In the genomic region with DNA sequence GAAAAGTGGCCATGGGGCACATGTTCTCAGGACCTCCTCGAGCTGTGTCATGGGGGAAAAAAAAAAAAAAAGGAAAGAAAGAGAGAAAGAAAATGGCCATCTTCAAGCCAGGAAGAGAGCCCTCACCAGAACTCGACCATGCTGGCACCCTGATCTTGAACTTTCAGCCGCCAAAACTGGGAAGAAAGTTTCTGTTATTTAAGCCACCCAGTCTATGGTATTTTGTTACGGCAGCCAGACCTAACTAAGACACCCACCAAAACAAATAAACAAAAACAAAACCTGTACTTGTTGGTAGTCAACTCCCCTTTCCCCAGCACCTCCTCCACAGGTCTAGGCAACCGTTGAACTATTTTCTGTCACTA, we compare ENCODE assay signal across 39 cellular contexts. TPM values are rescaled to one million over a fixed set of nuclear protein-coding genes. Genes with fewer than 3 reads are reported as not detected.
"Had no signal": no experiment of that assay in that cellular context is flagged by ENCODE, and none has a peak within 500 bp of the region (broad histone marks: within the 10 kb centered on the region; RNA-seq: fewer than 3 reads in every experiment).

No MANE protein-coding gene starts in this region.

- H3K4me3 ChIP-seq: adrenal gland, ascending aorta, body of pancreas, breast epithelium, cardiac muscle cell had no signal

- DNase-seq: activated effector memory CD4-positive, alpha-beta T cell treated with anti-CD3 and anti-CD28 coated beads, Interleukin-2, amount 50 U/mL, for 16 hours; activated effector memory CD4-positive, alpha-beta T cell treated with Interleukin-2 at 50 U/mL for 16 hours; activated gamma-delta T cell; activated gamma-delta T cell treated with Interleukin-2 at 50 U/mL for 16 hours; activated naive CD4-positive, alpha-beta T cell; activated naive CD4-positive, alpha-beta T cell treated with anti-CD3 and anti-CD28 coated beads for 36 hours; activated naive CD4-positive, alpha-beta T cell treated with anti-CD3 and anti-CD28 coated beads, Interleukin-2, amount 10 ng/mL, durations not matched to agents 7 days and 5 days; activated naive CD4-positive, alpha-beta T cell treated with anti-CD3 and anti-CD28 coated beads, Interleukin-2, amount 50 U/mL, for 16 hours; activated naive CD4-positive, alpha-beta T cell treated with Interleukin-2 at 50 U/mL for 16 hours; activated naive CD8-positive, alpha-beta T cell treated with anti-CD3 and anti-CD28 coated beads for 36 hours; activated naive CD8-positive, alpha-beta T cell treated with anti-CD3 and anti-CD28 coated beads, Interleukin-2, amount 10 ng/mL, durations not matched to agents 7 days and 5 days; activated naive CD8-positive, alpha-beta T cell treated with anti-CD3 and anti-CD28 coated beads, Interleukin-2, amount 50 U/mL, for 24 hours; activated T-cell treated with anti-CD3 and anti-CD28 coated beads, Interleukin-2, amount 50 U/mL, for 1 hour; activated T-cell treated with anti-CD3 and anti-CD28 coated beads, Interleukin-2, amount 50 U/mL, for 24 hours; activated T-cell treated with anti-CD3 and anti-CD28 coated beads, Interleukin-2, amount 50 U/mL, for 4 hours; activated T-cell treated with anti-CD3 and anti-CD28 coated beads, Interleukin-2, amount 50 U/mL, for 48 hours; activated T-cell treated with anti-CD3 and anti-CD28 coated beads, Interleukin-2, amount 50 U/mL, for 72 hours; adrenal gland; amniotic stem cell; amygdala; anterior cingulate cortex; aorta; body of pancreas; brain microvascular endothelial cell; caudate nucleus; central memory CD4-positive, alpha-beta T cell; cerebellar nuclear complex had no signal

- H3K36me3 ChIP-seq: adrenal gland, ascending aorta, brain microvascular endothelial cell, breast epithelium, cardiac muscle cell had no signal

- H3K4me1 ChIP-seq: adrenal gland, ascending aorta, body of pancreas, breast epithelium had no signal

- H3K9me3 ChIP-seq: adrenal gland, ascending aorta, body of pancreas, breast epithelium had no signal

- H3K27ac ChIP-seq: adrenal gland, ascending aorta, body of pancreas, brain microvascular endothelial cell, breast epithelium, cardiac muscle cell had no signal

- H3K27me3 ChIP-seq: adrenal gland, ascending aorta, body of pancreas, brain microvascular endothelial cell, breast epithelium, cardiac muscle cell had no signal

RNA-seq across cellular contexts. Expression of gene SLC13A2, which starts 26.1 kb away (rescaled TPM):
- total RNA-seq: activated naive CD4-positive, alpha-beta T cell treated with anti-CD3 and anti-CD28 coated beads for 36 hours; activated naive CD4-positive, alpha-beta T cell treated with anti-CD3 and anti-CD28 coated beads, Interleukin-2, amount 50 U/mL, for 72 hours; activated naive CD8-positive, alpha-beta T cell treated with anti-CD3 and anti-CD28 coated beads for 36 hours; activated naive CD8-positive, alpha-beta T cell treated with anti-CD3 and anti-CD28 coated beads, Interleukin-2, amount 10 ng/mL, durations not matched to agents 7 days and 5 days; activated T-cell treated with anti-CD3 and anti-CD28 coated beads, Interleukin-2, amount 50 U/mL, for 4 hours; activated T-cell treated with anti-CD3 and anti-CD28 coated beads, Interleukin-2, amount 50 U/mL, for 72 hours; activated T-helper 1 cell treated with anti-CD3 and anti-CD28 coated beads, Interleukin-12 subunit alpha, Interleukin-12 subunit beta, Interleukin-2, Interleukin-4 antibody, amounts not matched to agents 30 ng/mL and 10 ng/mL and 1 ng/mL, durations not matched to agents 14 hours and 24 hours and 36 hours; activated T-helper 17 cell treated with anti-CD3 and anti-CD28 coated beads, Interleukin-2, amount 50 U/mL, for 72 hours; activated T-helper 2 cell treated with anti-CD3 and anti-CD28 coated beads, Interferon-gamma antibody, Interleukin-2, Interleukin-4, amounts not matched to agents 10 μg/mL and 5 μg/mL and 100 μg/mL, durations not matched to agents 14 hours and 24 hours and 36 hours; adrenal gland; aorta; ascending aorta; astrocyte; bronchial epithelial cell; cardiac muscle cell; cardiac septum; cerebellum; chondrocyte had no signal
- polyA plus RNA-seq: cardiac muscle cell had no signal

RNA-seq across cellular contexts. Expression of gene FOXN1, which starts 58.8 kb away (rescaled TPM):
- total RNA-seq: activated naive CD4-positive, alpha-beta T cell treated with anti-CD3 and anti-CD28 coated beads for 36 hours; activated naive CD4-positive, alpha-beta T cell treated with anti-CD3 and anti-CD28 coated beads, Interleukin-2, amount 50 U/mL, for 72 hours; activated naive CD8-positive, alpha-beta T cell treated with anti-CD3 and anti-CD28 coated beads for 36 hours; activated naive CD8-positive, alpha-beta T cell treated with anti-CD3 and anti-CD28 coated beads, Interleukin-2, amount 10 ng/mL, durations not matched to agents 7 days and 5 days; activated T-cell treated with anti-CD3 and anti-CD28 coated beads, Interleukin-2, amount 50 U/mL, for 4 hours; activated T-cell treated with anti-CD3 and anti-CD28 coated beads, Interleukin-2, amount 50 U/mL, for 72 hours; activated T-helper 1 cell treated with anti-CD3 and anti-CD28 coated beads, Interleukin-12 subunit alpha, Interleukin-12 subunit beta, Interleukin-2, Interleukin-4 antibody, amounts not matched to agents 30 ng/mL and 10 ng/mL and 1 ng/mL, durations not matched to agents 14 hours and 24 hours and 36 hours; activated T-helper 17 cell treated with anti-CD3 and anti-CD28 coated beads, Interleukin-2, amount 50 U/mL, for 72 hours; activated T-helper 2 cell treated with anti-CD3 and anti-CD28 coated beads, Interferon-gamma antibody, Interleukin-2, Interleukin-4, amounts not matched to agents 10 μg/mL and 5 μg/mL and 100 μg/mL, durations not matched to agents 14 hours and 24 hours and 36 hours; adrenal gland; aorta; ascending aorta; astrocyte; bronchial epithelial cell; cardiac septum; cerebellum; chondrocyte had no signal
- polyA plus RNA-seq: adrenal gland, aorta, cardiac muscle cell had no signal
